ENCODE assay signal across 2 cellular contexts in genomic region chr3:101676765-101677435, GRCh38.
TF ChIP-seq lines count a peak whose summit lies in the region.

A gene with protein sequence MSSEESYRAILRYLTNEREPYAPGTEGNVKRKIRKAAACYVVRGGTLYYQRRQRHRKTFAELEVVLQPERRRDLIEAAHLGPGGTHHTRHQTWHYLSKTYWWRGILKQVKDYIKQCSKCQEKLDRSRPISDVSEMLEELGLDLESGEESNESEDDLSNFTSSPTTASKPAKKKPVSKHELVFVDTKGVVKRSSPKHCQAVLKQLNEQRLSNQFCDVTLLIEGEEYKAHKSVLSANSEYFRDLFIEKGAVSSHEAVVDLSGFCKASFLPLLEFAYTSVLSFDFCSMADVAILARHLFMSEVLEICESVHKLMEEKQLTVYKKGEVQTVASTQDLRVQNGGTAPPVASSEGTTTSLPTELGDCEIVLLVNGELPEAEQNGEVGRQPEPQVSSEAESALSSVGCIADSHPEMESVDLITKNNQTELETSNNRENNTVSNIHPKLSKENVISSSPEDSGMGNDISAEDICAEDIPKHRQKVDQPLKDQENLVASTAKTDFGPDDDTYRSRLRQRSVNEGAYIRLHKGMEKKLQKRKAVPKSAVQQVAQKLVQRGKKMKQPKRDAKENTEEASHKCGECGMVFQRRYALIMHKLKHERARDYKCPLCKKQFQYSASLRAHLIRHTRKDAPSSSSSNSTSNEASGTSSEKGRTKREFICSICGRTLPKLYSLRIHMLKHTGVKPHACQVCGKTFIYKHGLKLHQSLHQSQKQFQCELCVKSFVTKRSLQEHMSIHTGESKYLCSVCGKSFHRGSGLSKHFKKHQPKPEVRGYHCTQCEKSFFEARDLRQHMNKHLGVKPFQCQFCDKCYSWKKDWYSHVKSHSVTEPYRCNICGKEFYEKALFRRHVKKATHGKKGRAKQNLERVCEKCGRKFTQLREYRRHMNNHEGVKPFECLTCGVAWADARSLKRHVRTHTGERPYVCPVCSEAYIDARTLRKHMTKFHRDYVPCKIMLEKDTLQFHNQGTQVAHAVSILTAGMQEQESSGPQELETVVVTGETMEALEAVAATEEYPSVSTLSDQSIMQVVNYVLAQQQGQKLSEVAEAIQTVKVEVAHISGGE (minus strand): TSS chr3:101677132. CDS start chr3:101676914, 218 bp downstream.

TF ChIP-seq in WTC11, 78 proteins besides CTCF, POLR2A, EP300 and RAD21 (continued from another document and continues in another):
- TF ChIP-seq ZNF532 (CRISPR knock-in tag; IDR thresholded peaks at IDR 0.05; ENCODE audit: borderline replicate concordance): no peak
- TF ChIP-seq, protein P1, sequence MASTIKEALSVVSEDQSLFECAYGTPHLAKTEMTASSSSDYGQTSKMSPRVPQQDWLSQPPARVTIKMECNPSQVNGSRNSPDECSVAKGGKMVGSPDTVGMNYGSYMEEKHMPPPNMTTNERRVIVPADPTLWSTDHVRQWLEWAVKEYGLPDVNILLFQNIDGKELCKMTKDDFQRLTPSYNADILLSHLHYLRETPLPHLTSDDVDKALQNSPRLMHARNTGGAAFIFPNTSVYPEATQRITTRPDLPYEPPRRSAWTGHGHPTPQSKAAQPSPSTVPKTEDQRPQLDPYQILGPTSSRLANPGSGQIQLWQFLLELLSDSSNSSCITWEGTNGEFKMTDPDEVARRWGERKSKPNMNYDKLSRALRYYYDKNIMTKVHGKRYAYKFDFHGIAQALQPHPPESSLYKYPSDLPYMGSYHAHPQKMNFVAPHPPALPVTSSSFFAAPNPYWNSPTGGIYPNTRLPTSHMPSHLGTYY (CRISPR knock-in tag; IDR thresholded peaks at IDR 0.05): no peak
- TF ChIP-seq, protein P2, sequence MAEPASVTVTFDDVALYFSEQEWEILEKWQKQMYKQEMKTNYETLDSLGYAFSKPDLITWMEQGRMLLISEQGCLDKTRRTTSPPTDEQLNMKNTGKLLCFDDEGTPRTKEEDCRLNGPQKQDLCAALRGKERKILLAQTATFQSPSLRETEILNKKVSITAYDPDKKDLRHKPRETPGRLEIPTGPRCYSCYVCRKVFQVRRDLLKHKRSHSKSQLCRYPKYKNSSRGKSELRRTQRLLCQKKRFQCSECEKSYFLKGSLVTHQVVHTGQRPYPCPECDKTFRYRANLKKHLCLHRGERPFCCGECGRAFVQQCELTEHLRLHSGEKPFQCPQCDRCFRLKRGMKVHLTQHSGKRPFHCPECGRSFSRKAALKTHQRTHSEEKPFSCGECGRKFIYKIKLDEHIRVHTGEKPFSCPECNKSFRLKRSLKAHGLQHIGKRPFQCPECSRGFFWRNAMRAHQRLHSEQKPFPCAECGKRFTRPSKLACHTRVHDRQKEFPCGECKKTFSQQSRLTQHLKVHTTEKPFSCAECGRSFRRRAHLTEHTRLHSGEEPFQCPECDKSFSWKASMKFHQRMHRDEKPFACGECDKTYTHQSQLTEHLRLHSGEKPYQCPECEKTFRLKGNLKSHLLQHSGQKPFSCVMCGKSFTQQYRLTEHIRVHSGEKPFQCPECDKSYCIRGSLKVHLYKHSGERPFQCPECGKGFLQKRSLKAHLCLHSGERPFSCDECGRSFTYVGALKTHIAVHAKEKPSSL (CRISPR knock-in tag; conservative IDR thresholded peaks at IDR 0.05): no peak
- TF ChIP-seq JAZF1 (CRISPR knock-in tag; IDR thresholded peaks at IDR 0.05): no peak
- TF ChIP-seq TCF7 (CRISPR knock-in tag; IDR thresholded peaks at IDR 0.05; ENCODE audit: low read depth): no peak; the same call in 1 of the 2 replicates
- TF ChIP-seq GTF2I (CRISPR knock-in tag; conservative IDR thresholded peaks at IDR 0.05): no peak
- no peak; the same call in 1 of the 2 replicates for TF ChIP-seq FOXK1 (CRISPR knock-in tag; IDR thresholded peaks at IDR 0.05)
- TF ChIP-seq, protein P3, sequence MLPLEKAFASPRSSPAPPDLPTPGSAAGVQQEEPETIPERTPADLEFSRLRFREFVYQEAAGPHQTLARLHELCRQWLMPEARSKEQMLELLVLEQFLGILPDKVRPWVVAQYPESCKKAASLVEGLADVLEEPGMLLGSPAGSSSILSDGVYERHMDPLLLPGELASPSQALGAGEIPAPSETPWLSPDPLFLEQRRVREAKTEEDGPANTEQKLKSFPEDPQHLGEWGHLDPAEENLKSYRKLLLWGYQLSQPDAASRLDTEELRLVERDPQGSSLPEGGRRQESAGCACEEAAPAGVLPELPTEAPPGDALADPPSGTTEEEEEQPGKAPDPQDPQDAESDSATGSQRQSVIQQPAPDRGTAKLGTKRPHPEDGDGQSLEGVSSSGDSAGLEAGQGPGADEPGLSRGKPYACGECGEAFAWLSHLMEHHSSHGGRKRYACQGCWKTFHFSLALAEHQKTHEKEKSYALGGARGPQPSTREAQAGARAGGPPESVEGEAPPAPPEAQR (CRISPR knock-in tag; IDR thresholded peaks at IDR 0.05): no peak
- TF ChIP-seq TEAD1 (CRISPR knock-in tag; IDR thresholded peaks at IDR 0.05): peak; percentile 92
- no peak for TF ChIP-seq NR2C2 (CRISPR knock-in tag; IDR thresholded peaks at IDR 0.05)
- TF ChIP-seq PRRX2 (CRISPR knock-in tag; IDR thresholded peaks at IDR 0.05): no peak
- peak; percentile 94 for TF ChIP-seq SP1 (CRISPR knock-in tag; conservative IDR thresholded peaks at IDR 0.05)
- no peak for TF ChIP-seq ELF4 (CRISPR knock-in tag; IDR thresholded peaks at IDR 0.05; ENCODE audit: low read depth)
- TF ChIP-seq IRF2 (CRISPR knock-in tag; IDR thresholded peaks at IDR 0.05; ENCODE audit: borderline replicate concordance, low read depth): no peak

TF ChIP-seq in HepG2, 621 proteins besides CTCF, POLR2A, EP300 and RAD21 (continued from another document and continues in another):
- TF ChIP-seq, protein P4, sequence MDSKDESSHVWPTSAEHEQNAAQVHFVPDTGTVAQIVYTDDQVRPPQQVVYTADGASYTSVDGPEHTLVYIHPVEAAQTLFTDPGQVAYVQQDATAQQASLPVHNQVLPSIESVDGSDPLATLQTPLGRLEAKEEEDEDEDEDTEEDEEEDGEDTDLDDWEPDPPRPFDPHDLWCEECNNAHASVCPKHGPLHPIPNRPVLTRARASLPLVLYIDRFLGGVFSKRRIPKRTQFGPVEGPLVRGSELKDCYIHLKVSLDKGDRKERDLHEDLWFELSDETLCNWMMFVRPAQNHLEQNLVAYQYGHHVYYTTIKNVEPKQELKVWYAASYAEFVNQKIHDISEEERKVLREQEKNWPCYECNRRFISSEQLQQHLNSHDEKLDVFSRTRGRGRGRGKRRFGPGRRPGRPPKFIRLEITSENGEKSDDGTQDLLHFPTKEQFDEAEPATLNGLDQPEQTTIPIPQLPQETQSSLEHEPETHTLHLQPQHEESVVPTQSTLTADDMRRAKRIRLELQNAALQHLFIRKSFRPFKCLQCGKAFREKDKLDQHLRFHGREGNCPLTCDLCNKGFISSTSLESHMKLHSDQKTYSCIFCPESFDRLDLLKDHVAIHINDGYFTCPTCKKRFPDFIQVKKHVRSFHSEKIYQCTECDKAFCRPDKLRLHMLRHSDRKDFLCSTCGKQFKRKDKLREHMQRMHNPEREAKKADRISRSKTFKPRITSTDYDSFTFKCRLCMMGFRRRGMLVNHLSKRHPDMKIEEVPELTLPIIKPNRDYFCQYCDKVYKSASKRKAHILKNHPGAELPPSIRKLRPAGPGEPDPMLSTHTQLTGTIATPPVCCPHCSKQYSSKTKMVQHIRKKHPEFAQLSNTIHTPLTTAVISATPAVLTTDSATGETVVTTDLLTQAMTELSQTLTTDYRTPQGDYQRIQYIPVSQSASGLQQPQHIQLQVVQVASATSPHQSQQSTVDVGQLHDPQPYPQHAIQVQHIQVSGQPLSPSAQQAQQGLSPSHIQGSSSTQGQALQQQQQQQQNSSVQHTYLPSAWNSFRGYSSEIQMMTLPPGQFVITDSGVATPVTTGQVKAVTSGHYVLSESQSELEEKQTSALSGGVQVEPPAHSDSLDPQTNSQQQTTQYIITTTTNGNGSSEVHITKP (CRISPR knock-in tag; IDR thresholded peaks at IDR 0.05; ENCODE audit: low read depth): peak; percentile 39; the same call in 1 of the 2 replicates
- TF ChIP-seq ZNF737 (CRISPR knock-in tag; IDR thresholded peaks at IDR 0.05; ENCODE audit: borderline replicate concordance) (no peak), ATF5 (CRISPR knock-in tag; IDR thresholded peaks at IDR 0.05; ENCODE audit: low read depth) (peak; percentile 19; the same call in 1 of the 2 replicates), RARG (CRISPR knock-in tag; IDR thresholded peaks at IDR 0.05; ENCODE audit: low read depth) (no peak), CBFB (CRISPR knock-in tag; IDR thresholded peaks at IDR 0.05) (peak; percentile 70; the same call in 1 of the 2 replicates), HOXA7 (CRISPR knock-in tag; IDR thresholded peaks at IDR 0.05) (no peak), SRY (CRISPR knock-in tag; IDR thresholded peaks at IDR 0.05) (0 out of 2 replicates have a peak, but pooled peaks have one; percentile 5), ZNF792 (CRISPR knock-in tag; IDR thresholded peaks at IDR 0.05) (peak; percentile 24), ZNF160 (CRISPR knock-in tag; IDR thresholded peaks at IDR 0.05) (peak; percentile 27; the same call in 1 of the 2 replicates), ZBTB1 (CRISPR knock-in tag; IDR thresholded peaks at IDR 0.05; ENCODE audit: borderline replicate concordance) (no peak), ZNF597 (CRISPR knock-in tag; IDR thresholded peaks at IDR 0.05) (no peak), PITX1 (CRISPR knock-in tag; IDR thresholded peaks at IDR 0.05) (peak; percentile 62; the same call in 1 of the 2 replicates), HNRNPLL (IDR thresholded peaks at IDR 0.05; ENCODE audit: low read depth, low read length, poor library complexity, severe bottlenecking) (peak; percentile 32), ZNF451 (CRISPR knock-in tag; IDR thresholded peaks at IDR 0.05) (0 out of 2 replicates have a peak, but pooled peaks have one; percentile 57), LCORL (IDR thresholded peaks at IDR 0.05) (no peak), LCORL (CRISPR knock-in tag; IDR thresholded peaks at IDR 0.05) (peak; percentile 33; the same call in 1 of the 2 replicates), EZH2 (conservative IDR thresholded peaks at IDR 0.05; ENCODE audit: low read depth, low read length) (no peak), ETV6 (CRISPR knock-in tag; conservative IDR thresholded peaks at IDR 0.05) (no peak), ELK4 (CRISPR knock-in tag; IDR thresholded peaks at IDR 0.05; ENCODE audit: borderline replicate concordance) (no peak), RBAK (CRISPR knock-in tag; IDR thresholded peaks at IDR 0.05) (no peak), FOSL2 (CRISPR knock-in tag; IDR thresholded peaks at IDR 0.05) (peak; percentile 51; the same call in 1 of the 2 replicates), ZNF878 (CRISPR knock-in tag; IDR thresholded peaks at IDR 0.05) (no peak), RBM22 (optimal IDR thresholded peaks at IDR 0.05; ENCODE audit: low read length) (no peak), ZNF773 (CRISPR knock-in tag; IDR thresholded peaks at IDR 0.05; ENCODE audit: borderline replicate concordance) (peak; percentile 51; the same call in 1 of the 2 replicates), ZNF343 (CRISPR knock-in tag; IDR thresholded peaks at IDR 0.05) (no peak), ZNF547 (CRISPR knock-in tag; IDR thresholded peaks at IDR 0.05) (peak; percentile 54; the same call in 1 of the 2 replicates), SMARCC2 (IDR thresholded peaks at IDR 0.05) (no peak), ZNF317 (CRISPR knock-in tag; IDR thresholded peaks at IDR 0.05) (peak; percentile 49; the same call in 1 of the 2 replicates)
- TF ChIP-seq, protein P5, sequence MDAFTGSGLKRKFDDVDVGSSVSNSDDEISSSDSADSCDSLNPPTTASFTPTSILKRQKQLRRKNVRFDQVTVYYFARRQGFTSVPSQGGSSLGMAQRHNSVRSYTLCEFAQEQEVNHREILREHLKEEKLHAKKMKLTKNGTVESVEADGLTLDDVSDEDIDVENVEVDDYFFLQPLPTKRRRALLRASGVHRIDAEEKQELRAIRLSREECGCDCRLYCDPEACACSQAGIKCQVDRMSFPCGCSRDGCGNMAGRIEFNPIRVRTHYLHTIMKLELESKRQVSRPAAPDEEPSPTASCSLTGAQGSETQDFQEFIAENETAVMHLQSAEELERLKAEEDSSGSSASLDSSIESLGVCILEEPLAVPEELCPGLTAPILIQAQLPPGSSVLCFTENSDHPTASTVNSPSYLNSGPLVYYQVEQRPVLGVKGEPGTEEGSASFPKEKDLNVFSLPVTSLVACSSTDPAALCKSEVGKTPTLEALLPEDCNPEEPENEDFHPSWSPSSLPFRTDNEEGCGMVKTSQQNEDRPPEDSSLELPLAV (CRISPR knock-in tag; conservative IDR thresholded peaks at IDR 0.05; ENCODE audit: low read depth): no peak
- TF ChIP-seq, protein P6, sequence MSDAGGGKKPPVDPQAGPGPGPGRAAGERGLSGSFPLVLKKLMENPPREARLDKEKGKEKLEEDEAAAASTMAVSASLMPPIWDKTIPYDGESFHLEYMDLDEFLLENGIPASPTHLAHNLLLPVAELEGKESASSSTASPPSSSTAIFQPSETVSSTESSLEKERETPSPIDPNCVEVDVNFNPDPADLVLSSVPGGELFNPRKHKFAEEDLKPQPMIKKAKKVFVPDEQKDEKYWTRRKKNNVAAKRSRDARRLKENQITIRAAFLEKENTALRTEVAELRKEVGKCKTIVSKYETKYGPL (CRISPR knock-in tag; IDR thresholded peaks at IDR 0.05): peak; percentile 66; the same call in 1 of the 2 replicates
- TF ChIP-seq, protein P7, sequence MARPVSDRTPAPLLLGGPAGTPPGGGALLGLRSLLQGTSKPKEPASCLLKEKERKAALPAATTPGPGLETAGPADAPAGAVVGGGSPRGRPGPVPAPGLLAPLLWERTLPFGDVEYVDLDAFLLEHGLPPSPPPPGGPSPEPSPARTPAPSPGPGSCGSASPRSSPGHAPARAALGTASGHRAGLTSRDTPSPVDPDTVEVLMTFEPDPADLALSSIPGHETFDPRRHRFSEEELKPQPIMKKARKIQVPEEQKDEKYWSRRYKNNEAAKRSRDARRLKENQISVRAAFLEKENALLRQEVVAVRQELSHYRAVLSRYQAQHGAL (CRISPR knock-in tag; IDR thresholded peaks at IDR 0.05; ENCODE audit: not compliant biosample characterization): peak; percentile 64
